In the genomic region with DNA sequence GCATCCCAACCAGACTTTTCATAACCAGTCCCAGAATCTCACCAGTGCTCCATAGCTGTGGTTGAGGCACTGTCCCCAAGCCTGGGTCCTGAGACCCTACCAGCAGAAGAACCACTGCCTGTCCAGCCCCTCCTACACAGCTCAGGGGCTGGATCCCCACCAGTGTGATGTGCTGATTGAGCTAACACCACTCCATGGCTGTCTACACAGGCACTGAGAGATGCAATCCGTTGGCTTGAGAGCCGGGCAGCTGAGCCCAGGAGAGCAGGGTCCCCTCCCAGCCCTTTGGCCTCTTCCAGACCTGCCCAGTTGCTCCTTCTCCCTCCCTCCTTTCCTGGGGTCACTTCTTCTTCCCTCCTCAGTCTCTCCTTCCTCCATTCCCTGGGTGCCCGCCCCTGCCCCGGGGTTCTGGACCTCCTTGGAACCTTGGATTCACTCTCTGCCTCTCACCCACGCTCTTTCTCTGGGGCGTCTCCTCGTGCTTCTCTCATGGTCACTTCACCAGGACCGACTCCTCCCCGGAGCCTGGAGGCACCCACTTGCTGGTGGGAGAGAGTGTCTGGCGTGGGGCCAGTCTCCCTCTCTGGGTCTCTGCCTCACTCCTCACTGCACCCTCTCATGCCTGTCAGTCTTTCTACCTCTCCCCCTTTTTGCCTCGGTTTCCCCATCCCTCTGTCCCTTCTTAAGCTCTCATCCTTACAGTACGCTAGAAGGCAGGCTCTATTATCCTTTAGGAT, we compare ENCODE assay signal across 6 cellular contexts. TPM values are rescaled to one million over a fixed set of nuclear protein-coding genes. Genes with fewer than 3 reads are reported as not detected.
DNase-seq lines count a peak whose midpoint lies in the region; ATAC-seq and TF ChIP-seq lines count a peak whose summit lies in the region.

No MANE protein-coding gene starts in this region.

- H3K36me3 ChIP-seq in thymus (ENCODE audit: control insufficient read depth, insufficient read depth), result peaks cover 13% of the 10 kb centered on the region

- intact Hi-C loops in right cardiac atrium (cut with DNase I), result no loop called here

- CTCF ChIA-PET in AG04450 (lab: Charles Lee), result interaction anchor here (0.9 kb wide), 1 partner anchor 195 kb away, joined by 3 read pairs; no protein-coding TSS in a partner anchor

- ATAC-seq in right cardiac atrium (peak; percentile 31 to 49), GM18520 (IDR thresholded peaks at IDR 0.05; ENCODE audit: unreplicated experiment) (no peak)

- no peaks in the 10 kb centered on the region for H3K9me3 ChIP-seq in AG04450 (ENCODE audit: control insufficient read depth, insufficient read depth, low read length)
- no peaks in the 10 kb centered on the region for H3K9me3 ChIP-seq in right cardiac atrium (ENCODE audit: control insufficient read depth, low read length)
- H3K9me3 ChIP-seq in thymus (ENCODE audit: control insufficient read depth), result no peaks in the 10 kb centered on the region

- DNase-seq in AG04450 (ENCODE audit: low read depth, low spot score) (no peak), SK-MEL-5 (ENCODE audit: low read depth, low spot score) (peak; percentile 6), right cardiac atrium (peak; percentile 74 to 86 (median 82))
- no peak for DNase-seq in activated CD4-positive, CD25-positive, alpha-beta regulatory T cell treated with anti-CD3 and anti-CD28 coated beads, Interleukin-2, amount 50 U/mL, for 72 hours

- in situ Hi-C loops in SK-MEL-5 (cut with HindIII; ENCODE audit: low pct_unique_long_range_greater_than_20kb, low sequenced_read_pairs), result no loop called here

- H3K4me3 ChIP-seq in AG04450 (ENCODE audit: low read depth, low read length) (peak overlapping the region; percentile 43), right cardiac atrium (ENCODE audit: low read length) (peak overlapping the region; percentile 54), thymus (ENCODE audit: low read length) (peak overlapping the region; percentile 47)

- TF ChIP-seq CTCF in AG04450 (IDR thresholded peaks at IDR 0.05; ENCODE audit: low read depth, low read length), result no peak

- POLR2A ChIA-PET in AG04450 (lab: Yijun Ruan, JAX), result interaction anchor here (0.7 to 2.5 kb wide), 13 partner anchors 10 to 262 kb away, joined by 3 to 13 read pairs (median 4); a partner anchor contains a TSS

- H3K27ac ChIP-seq in AG04450 (ENCODE audit: low read depth, low read length), result peak overlapping the region; percentile 39
- H3K27ac ChIP-seq in right cardiac atrium (ENCODE audit: low read length), result peak overlapping the region; percentile 89
- peak overlapping the region; percentile 81 for H3K27ac ChIP-seq in thymus (ENCODE audit: low read depth)

- H3K27me3 ChIP-seq in AG04450 (ENCODE audit: control insufficient read depth, insufficient read depth, low read length), result no peaks in the 10 kb centered on the region
- no peaks in the 10 kb centered on the region for H3K27me3 ChIP-seq in right cardiac atrium (ENCODE audit: control insufficient read depth, insufficient read depth)
- no peaks in the 10 kb centered on the region for H3K27me3 ChIP-seq in thymus (ENCODE audit: control insufficient read depth, insufficient read depth)

- 33% methylated on average over 12 of the region's 12 CpGs for WGBS in right cardiac atrium
- WGBS in thymus, result 73% methylated on average over 12 of the region's 12 CpGs

- H3K4me1 ChIP-seq in right cardiac atrium (ENCODE audit: control insufficient read depth, insufficient read depth, low read length), result peaks cover 9% of the 10 kb centered on the region
- H3K4me1 ChIP-seq in thymus (ENCODE audit: control insufficient read depth, insufficient read depth, low read length), result peaks cover 22% of the 10 kb centered on the region

RNA-seq across cellular contexts. Expression of a gene that starts 0.7 kb away (rescaled TPM):
- 60.9 and 90.0 TPM in 2 replicates for polyA plus RNA-seq in AG04450 (2011; rRNA removed)
- polyA minus RNA-seq in AG04450 (2011; rRNA and poly(A)+ RNA removed), result 55.8 and 101 TPM in 2 replicates
- 57.8 and 64.9 TPM in 2 replicates for total RNA-seq in SK-MEL-5 (2014; rRNA removed; shearing (Covaris generic))
- polyA plus RNA-seq in SK-MEL-5 (2015; cell fraction: cytosol; rRNA removed), result 86.7 and 89.1 TPM in 2 replicates
- 80.9 and 96.5 TPM in 2 replicates for polyA plus RNA-seq in SK-MEL-5 (2015; cell fraction: nucleus; rRNA removed)
- 10 to 100 TPM; 59.9 to 65.2 (median 62.8) TPM for total RNA-seq in right cardiac atrium
- polyA plus RNA-seq in right cardiac atrium, result 56.6 TPM
- polyA plus RNA-seq in thymus, result 68.1 TPM

RNA-seq across cellular contexts. Expression of a gene that starts 25.3 kb away (rescaled TPM):
- 1,149 and 1,465 TPM in 2 replicates for polyA plus RNA-seq in AG04450 (2011; rRNA removed)
- 15,934 and 21,970 TPM in 2 replicates for polyA minus RNA-seq in AG04450 (2011; rRNA and poly(A)+ RNA removed)
- 1,469 and 1,846 TPM in 2 replicates for total RNA-seq in SK-MEL-5 (2014; rRNA removed; shearing (Covaris generic))
- 14.9 and 24.6 TPM in 2 replicates for polyA plus RNA-seq in SK-MEL-5 (2015; cell fraction: cytosol; rRNA removed)
- polyA plus RNA-seq in SK-MEL-5 (2015; cell fraction: nucleus; rRNA removed), result 1,901 and 1,945 TPM in 2 replicates
- 1,000 to 10,000 TPM; 3,773 to 5,353 (median 5,000) TPM for total RNA-seq in right cardiac atrium
- polyA plus RNA-seq in right cardiac atrium, result 1,948 TPM
- polyA plus RNA-seq in thymus, result 682 TPM

RNA-seq across cellular contexts. Expression of a gene that starts 34.0 kb away (rescaled TPM):
- polyA plus RNA-seq in AG04450 (2011; rRNA removed), result 25.3 and 49.2 TPM in 2 replicates
- 17.7 and 25.7 TPM in 2 replicates for polyA minus RNA-seq in AG04450 (2011; rRNA and poly(A)+ RNA removed)
- 1.8 and 2.0 TPM in 2 replicates for total RNA-seq in SK-MEL-5 (2014; rRNA removed; shearing (Covaris generic))
- polyA plus RNA-seq in SK-MEL-5 (2015; cell fraction: cytosol; rRNA removed), result 2.7 and 4.7 TPM in 2 replicates
- polyA plus RNA-seq in SK-MEL-5 (2015; cell fraction: nucleus; rRNA removed), result 1.5 and 2.4 TPM in 2 replicates
- 100 to 1,000 TPM; 128 to 161 (median 140) TPM for total RNA-seq in right cardiac atrium
- polyA plus RNA-seq in right cardiac atrium, result 60.2 TPM
- 64.6 TPM for polyA plus RNA-seq in thymus

RNA-seq across cellular contexts. Expression of a gene that starts 46.1 kb away (rescaled TPM):
- polyA plus RNA-seq in AG04450 (2011; rRNA removed) (23.5 and 44.3 TPM in 2 replicates), right cardiac atrium (56.8 TPM), thymus (38.0 TPM)
- polyA minus RNA-seq in AG04450 (2011; rRNA and poly(A)+ RNA removed), result 6.1 and 6.3 TPM in 2 replicates
- total RNA-seq in SK-MEL-5 (2014; rRNA removed; shearing (Covaris generic)), result 26.5 and 32.4 TPM in 2 replicates
- 51.0 and 53.7 TPM in 2 replicates for polyA plus RNA-seq in SK-MEL-5 (2015; cell fraction: cytosol; rRNA removed)
- polyA plus RNA-seq in SK-MEL-5 (2015; cell fraction: nucleus; rRNA removed), result 22.2 and 43.2 TPM in 2 replicates
- 10 to 100 TPM; 32.6 to 35.3 (median 34.9) TPM for total RNA-seq in right cardiac atrium

RNA-seq across cellular contexts. Expression of a gene that starts 48.2 kb away (rescaled TPM):
- polyA plus RNA-seq in AG04450 (2011; rRNA removed), result 28.8 and 40.8 TPM in 2 replicates
- 16.5 and 25.0 TPM in 2 replicates for polyA minus RNA-seq in AG04450 (2011; rRNA and poly(A)+ RNA removed)
- total RNA-seq in SK-MEL-5 (2014; rRNA removed; shearing (Covaris generic)), result 12.2 and 13.2 TPM in 2 replicates
- 26.8 and 35.8 TPM in 2 replicates for polyA plus RNA-seq in SK-MEL-5 (2015; cell fraction: cytosol; rRNA removed)
- 24.1 and 31.4 TPM in 2 replicates for polyA plus RNA-seq in SK-MEL-5 (2015; cell fraction: nucleus; rRNA removed)
- 10 to 100 TPM; 40.5 to 46.6 (median 45.9) TPM for total RNA-seq in right cardiac atrium
- 43.0 TPM for polyA plus RNA-seq in right cardiac atrium
- 62.2 TPM for polyA plus RNA-seq in thymus

Comparison
In these comparisons a context has a peak if more than half of its experiments do, and no peak if none do; other contexts are left out.
1. DNase-seq: peak in SK-MEL-5 (single experiment) and right cardiac atrium (3 of 3); none in AG04450 (single experiment) and activated CD4-positive, CD25-positive, alpha-beta regulatory T cell treated with anti-CD3 and anti-CD28 coated beads, Interleukin-2, amount 50 U/mL, for 72 hours (single experiment).
2. H3K27ac ChIP-seq: peak in every context shown above with its lines; median percentile 89 in right cardiac atrium; 81 in thymus; 39 in AG04450.
3. Peak in every context shown above with its lines, with median percentiles within 50 percentile points of each other: H3K4me3 ChIP-seq.